In the genomic region with DNA sequence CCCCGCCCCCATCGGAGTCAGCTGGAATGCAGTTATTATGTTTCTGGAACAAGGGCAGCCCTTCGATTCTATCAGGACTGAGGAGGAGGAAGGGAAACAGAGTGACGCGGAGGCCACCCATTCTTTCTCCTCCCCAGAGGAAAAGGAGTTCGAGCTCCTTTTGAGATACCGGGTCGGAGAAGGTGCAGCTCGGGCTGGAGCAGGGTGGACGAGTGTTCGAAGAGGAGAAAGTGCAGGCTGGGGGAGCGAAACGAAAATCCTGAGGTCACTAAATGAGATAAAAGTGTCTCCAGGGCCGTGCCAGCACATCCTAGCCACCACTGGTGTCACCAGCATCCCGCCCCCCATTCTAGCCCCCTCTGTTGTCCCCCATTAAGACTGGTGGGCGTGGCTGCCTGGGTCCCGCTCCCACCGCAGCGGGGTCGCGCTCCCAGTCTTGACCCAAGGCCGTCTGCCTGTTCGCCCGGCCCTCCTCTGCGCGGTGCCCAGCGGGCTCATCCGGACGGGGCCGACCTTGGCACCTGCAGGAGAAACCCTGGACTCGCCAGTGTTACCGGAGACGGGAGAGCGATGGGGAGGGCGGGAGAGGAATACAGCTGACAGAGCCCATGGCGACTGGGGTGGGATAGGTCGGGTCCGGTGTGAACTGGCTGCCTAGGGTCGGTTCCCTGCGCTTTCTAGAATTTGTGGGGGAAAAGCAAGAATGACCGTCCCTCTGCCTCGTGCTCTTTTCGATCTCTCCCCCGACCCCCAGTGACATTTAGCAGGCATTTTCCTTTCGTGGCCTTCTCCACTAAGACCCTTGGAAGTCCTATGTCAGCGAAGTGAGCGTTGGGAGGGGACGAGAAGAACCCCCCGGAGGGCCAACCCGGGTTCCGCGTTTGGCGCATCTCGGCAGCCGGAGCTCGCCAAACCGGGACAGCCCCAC, we compare ENCODE assay signal across 1 cellular context.
A peak's percentile ranks its signal among the peaks of the same experiment; 100 is the strongest.
TF ChIP-seq lines count a peak whose summit lies in the region.

No MANE protein-coding gene starts in this region.

TF ChIP-seq in GM23338, 12 proteins besides CTCF, POLR2A, EP300 and RAD21 (continued from another document):
- TF ChIP-seq EZH2 (IDR thresholded peaks at IDR 0.05; ENCODE audit: low read depth, unreplicated experiment): peak; percentile 62
- TF ChIP-seq NANOG (IDR thresholded peaks at IDR 0.05; ENCODE audit: borderline replicate concordance): no peak
